In the genomic region with DNA sequence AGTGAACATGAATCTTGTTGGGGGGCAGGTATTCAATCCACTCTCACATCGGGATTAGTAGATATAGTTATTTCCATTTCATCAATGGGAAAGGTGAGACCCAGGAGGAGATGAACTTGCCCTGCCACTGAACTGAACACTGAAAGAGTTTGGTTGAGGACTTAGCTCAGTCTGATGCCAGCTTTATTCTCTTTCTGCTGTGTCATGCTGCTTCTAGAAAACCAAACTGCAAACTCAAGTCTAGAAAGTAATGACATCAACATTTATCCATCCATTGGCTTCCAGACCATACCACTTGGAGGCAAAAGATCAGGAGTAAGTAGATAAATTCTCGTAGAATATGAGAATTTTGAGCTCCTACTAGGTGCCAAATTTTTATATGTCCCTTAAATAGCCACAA, we compare ENCODE assay signal across 27 cellular contexts.
"Had no signal": no experiment of that assay in that cellular context is flagged by ENCODE, and none has a peak within 500 bp of the region (broad histone marks: within the 10 kb centered on the region; RNA-seq: fewer than 3 reads in every experiment).

No MANE protein-coding gene starts in this region.

- H3K27ac Mint-ChIP-seq: activated B cell treated with CpG ODN at 0.5 μM for 24 hours; activated CD4-positive, alpha-beta T cell treated with anti-CD3 and anti-CD28 coated beads, Interleukin-2, amount 10 ng/mL, durations not matched to agents 24 days and 14 days; activated CD8-positive, alpha-beta memory T cell treated with anti-CD3 and anti-CD28 coated beads, Interleukin-2, amount 10 ng/mL, durations not matched to agents 7 days and 5 days; activated naive CD4-positive, alpha-beta T cell treated with anti-CD3 and anti-CD28 coated beads, Interleukin-2, amount 50 U/mL, for 24 hours; activated T-cell treated with anti-CD3 and anti-CD28 coated beads, Interleukin-2, amount 50 U/mL, for 24 hours; activated T-helper 1 cell treated with anti-CD3 and anti-CD28 coated beads, Interleukin-12 subunit alpha, Interleukin-12 subunit beta, Interleukin-2, Interleukin-4 antibody, amounts not matched to agents 30 ng/mL and 10 ng/mL and 1 ng/mL, durations not matched to agents 14 hours and 24 hours and 36 hours; T-cell had no signal

- H3K27ac ChIP-seq: ascending aorta, body of pancreas, PC-9, SK-N-MC had no signal

- DNase-seq: activated B cell treated with CpG ODN at 0.5 μM for 24 hours; activated CD4-positive, alpha-beta T cell treated with anti-CD3 and anti-CD28 coated beads for 1 hour; activated CD4-positive, alpha-beta T cell treated with anti-CD3 and anti-CD28 coated beads, Interleukin-2, amount 50 U/mL, for 48 hours; activated CD8-positive, alpha-beta memory T cell treated with anti-CD3 and anti-CD28 coated beads, Interleukin-2, amount 10 ng/mL, durations not matched to agents 7 days and 5 days; activated effector memory CD4-positive, alpha-beta T cell treated with Interleukin-2 at 50 U/mL for 16 hours; activated naive CD4-positive, alpha-beta T cell; activated T-cell treated with anti-CD3 and anti-CD28 coated beads, Interleukin-2, amount 50 U/mL, for 24 hours; body of pancreas; central memory CD4-positive, alpha-beta T cell; Kasumi-1; NCI-H1105 treated with DMSO at 0.1 percent for 48 hours; NCI-H1436 treated with DMSO at 0.1 percent for 48 hours; NCI-H187; NCI-H2081; NCI-H524; PC-9; SHP77 treated with DMSO at 0.1 percent for 48 hours; T-cell; T-helper 2 cell; T1000 had no signal

- H3K4me3 Mint-ChIP-seq: activated B cell treated with CpG ODN at 0.5 μM for 24 hours; activated CD4-positive, alpha-beta T cell treated with anti-CD3 and anti-CD28 coated beads, Interleukin-2, amount 10 ng/mL, durations not matched to agents 24 days and 14 days; activated CD8-positive, alpha-beta memory T cell treated with anti-CD3 and anti-CD28 coated beads, Interleukin-2, amount 10 ng/mL, durations not matched to agents 7 days and 5 days; activated naive CD4-positive, alpha-beta T cell treated with anti-CD3 and anti-CD28 coated beads, Interleukin-2, amount 50 U/mL, for 24 hours; activated T-cell treated with anti-CD3 and anti-CD28 coated beads, Interleukin-2, amount 50 U/mL, for 24 hours; activated T-helper 1 cell treated with anti-CD3 and anti-CD28 coated beads, Interleukin-12 subunit alpha, Interleukin-12 subunit beta, Interleukin-2, Interleukin-4 antibody, amounts not matched to agents 30 ng/mL and 10 ng/mL and 1 ng/mL, durations not matched to agents 14 hours and 24 hours and 36 hours; T-cell had no signal

- H3K9me3 ChIP-seq: ascending aorta, body of pancreas had no signal

- H3K4me1 Mint-ChIP-seq: activated B cell treated with CpG ODN at 0.5 μM for 24 hours; activated CD4-positive, alpha-beta T cell treated with anti-CD3 and anti-CD28 coated beads, Interleukin-2, amount 10 ng/mL, durations not matched to agents 24 days and 14 days; activated CD8-positive, alpha-beta memory T cell treated with anti-CD3 and anti-CD28 coated beads, Interleukin-2, amount 10 ng/mL, durations not matched to agents 7 days and 5 days; activated naive CD4-positive, alpha-beta T cell treated with anti-CD3 and anti-CD28 coated beads, Interleukin-2, amount 50 U/mL, for 24 hours; T-cell had no signal

- H3K4me3 ChIP-seq: ascending aorta, body of pancreas, PC-9, SK-N-MC had no signal

- H3K4me1 ChIP-seq: ascending aorta had no signal

- H3K4me2 ChIP-seq: PC-9 had no signal

- FAIRE-seq: bronchial epithelial cell, TTC549 had no signal

- H3K27me3 ChIP-seq: ascending aorta, body of pancreas had no signal

- H3K27me3 Mint-ChIP-seq: activated CD4-positive, alpha-beta T cell treated with anti-CD3 and anti-CD28 coated beads, Interleukin-2, amount 10 ng/mL, durations not matched to agents 24 days and 14 days; activated T-cell treated with anti-CD3 and anti-CD28 coated beads, Interleukin-2, amount 50 U/mL, for 24 hours had no signal

- H3K9me3 Mint-ChIP-seq: activated B cell treated with CpG ODN at 0.5 μM for 24 hours; activated naive CD4-positive, alpha-beta T cell treated with anti-CD3 and anti-CD28 coated beads, Interleukin-2, amount 50 U/mL, for 24 hours; activated T-cell treated with anti-CD3 and anti-CD28 coated beads, Interleukin-2, amount 50 U/mL, for 24 hours; activated T-helper 1 cell treated with anti-CD3 and anti-CD28 coated beads, Interleukin-12 subunit alpha, Interleukin-12 subunit beta, Interleukin-2, Interleukin-4 antibody, amounts not matched to agents 30 ng/mL and 10 ng/mL and 1 ng/mL, durations not matched to agents 14 hours and 24 hours and 36 hours; T-cell had no signal

- H3K36me3 ChIP-seq: ascending aorta had no signal

- H3K36me3 Mint-ChIP-seq: activated CD8-positive, alpha-beta memory T cell treated with anti-CD3 and anti-CD28 coated beads, Interleukin-2, amount 10 ng/mL, durations not matched to agents 7 days and 5 days; activated naive CD4-positive, alpha-beta T cell treated with anti-CD3 and anti-CD28 coated beads, Interleukin-2, amount 50 U/mL, for 24 hours; T-cell had no signal

- ATAC-seq: activated CD8-positive, alpha-beta memory T cell treated with anti-CD3 and anti-CD28 coated beads, Interleukin-2, amount 10 ng/mL, durations not matched to agents 7 days and 5 days; T-cell had no signal
